8 cellular contexts compared by ENCODE assay signal in genomic region chr14:20631821-20632389, GRCh38. TPM values are rescaled to one million over a fixed set of nuclear protein-coding genes. Genes with fewer than 3 reads are reported as not detected.
DNase-seq lines count a peak whose midpoint lies in the region; ATAC-seq and TF ChIP-seq lines count a peak whose summit lies in the region.

No MANE protein-coding gene starts in this region.

- peak overlapping the region; percentile 73 for H3K4me3 Mint-ChIP-seq in activated CD8-positive, alpha-beta memory T cell treated with anti-CD3 and anti-CD28 coated beads, Interleukin-2, amount 10 ng/mL, durations not matched to agents 7 days and 5 days

- DNase-seq in COLO668 (lab: John Stamatoyannopoulos, UW; ENCODE audit: unreplicated experiment), result peak; percentile 9
- peak; percentile 69 for DNase-seq in HT-29 (ENCODE audit: low spot score)
- DNase-seq in activated CD8-positive, alpha-beta memory T cell treated with anti-CD3 and anti-CD28 coated beads, Interleukin-2, amount 10 ng/mL, durations not matched to agents 7 days and 5 days, result no peak
- peak; percentile 79 for DNase-seq in glomerular visceral epithelial cell (ENCODE audit: extremely low spot score)
- peak; percentile 85 for DNase-seq in osteoblast (ENCODE audit: insufficient read length, low spot score, missing footprints)
- DNase-seq in activated gamma-delta T cell (lab: John Stamatoyannopoulos, UW), result no peak

- no peaks in the 10 kb centered on the region for H3K36me3 ChIP-seq in osteoblast (ENCODE audit: insufficient read depth, low read length)

- no peak overlapping the region for H3K27ac Mint-ChIP-seq in activated CD8-positive, alpha-beta memory T cell treated with anti-CD3 and anti-CD28 coated beads, Interleukin-2, amount 10 ng/mL, durations not matched to agents 7 days and 5 days

- no peaks in the 10 kb centered on the region for H3K9me3 Mint-ChIP-seq in activated CD8-positive, alpha-beta memory T cell treated with anti-CD3 and anti-CD28 coated beads, Interleukin-2, amount 10 ng/mL, durations not matched to agents 7 days and 5 days (ENCODE audit: low read depth)

- H3K9me3 ChIP-seq in osteoblast (ENCODE audit: low read depth, low read length), result no peaks in the 10 kb centered on the region

- peaks cover 30% of the 10 kb centered on the region for H3K4me1 ChIP-seq in osteoblast (ENCODE audit: insufficient read depth, low read length)

- H3K4me2 ChIP-seq in osteoblast (ENCODE audit: insufficient read depth, low read length), result peak overlapping the region; percentile 82

- H3K27ac ChIP-seq in osteoblast (ENCODE audit: low read depth, low read length), result no peak overlapping the region

- TF ChIP-seq CTCF in osteoblast (IDR thresholded peaks at IDR 0.05; ENCODE audit: extremely low read depth, low read depth, low read length), result no peak

- peaks cover 26% of the 10 kb centered on the region for H3K27me3 ChIP-seq in osteoblast (ENCODE audit: insufficient read depth, low read length)

- H3K36me3 Mint-ChIP-seq in activated CD8-positive, alpha-beta memory T cell treated with anti-CD3 and anti-CD28 coated beads, Interleukin-2, amount 10 ng/mL, durations not matched to agents 7 days and 5 days, result peaks cover 2% of the 10 kb centered on the region

- peak overlapping the region; percentile 42 for H3K4me3 ChIP-seq in osteoblast (ENCODE audit: insufficient read depth, low read length)

- peaks cover 88% of the 10 kb centered on the region for H3K27me3 Mint-ChIP-seq in activated CD8-positive, alpha-beta memory T cell treated with anti-CD3 and anti-CD28 coated beads, Interleukin-2, amount 10 ng/mL, durations not matched to agents 7 days and 5 days

- no peaks in the 10 kb centered on the region for H3K79me2 ChIP-seq in osteoblast (ENCODE audit: insufficient read depth, low read length)

- H4K20me1 ChIP-seq in osteoblast (ENCODE audit: insufficient read depth, low read length), result no peaks in the 10 kb centered on the region

- no peak overlapping the region for H2AFZ ChIP-seq in osteoblast (ENCODE audit: low read length)

- CTCF ChIA-PET in activated CD8-positive, alpha-beta memory T cell treated with anti-CD3 and anti-CD28 coated beads, Interleukin-2, amount 10 ng/mL, durations not matched to agents 7 days and 5 days (lab: Charles Lee), result interaction anchor here (0.5 to 3.5 kb wide), 10 partner anchors 9 to 308 kb away, joined by 3 to 28 read pairs (median 6); no protein-coding TSS in a partner anchor

- no peak for ATAC-seq in activated CD8-positive, alpha-beta memory T cell treated with anti-CD3 and anti-CD28 coated beads, Interleukin-2, amount 10 ng/mL, durations not matched to agents 7 days and 5 days
- ATAC-seq in HG02870 (IDR thresholded peaks at IDR 0.05; ENCODE audit: unreplicated experiment) (no peak), GM19467 (IDR thresholded peaks at IDR 0.05; ENCODE audit: unreplicated experiment) (no peak)

- H3K4me1 Mint-ChIP-seq in activated CD8-positive, alpha-beta memory T cell treated with anti-CD3 and anti-CD28 coated beads, Interleukin-2, amount 10 ng/mL, durations not matched to agents 7 days and 5 days, result peaks cover 48% of the 10 kb centered on the region

RNA-seq across cellular contexts. Expression of gene OR6S1, which starts 9.6 kb away (rescaled TPM):
- not detected in 2 replicates for total RNA-seq in HT-29 (2014; rRNA removed; shearing (Covaris generic))
- total RNA-seq in activated CD8-positive, alpha-beta memory T cell treated with anti-CD3 and anti-CD28 coated beads, Interleukin-2, amount 10 ng/mL, durations not matched to agents 7 days and 5 days, result not detected
- not detected in 2 replicates for total RNA-seq in osteoblast

RNA-seq across cellular contexts. Expression of gene RNASE12, which starts 40.7 kb away (rescaled TPM):
- total RNA-seq in HT-29 (2014; rRNA removed; shearing (Covaris generic)), result not detected in 2 replicates
- not detected for total RNA-seq in activated CD8-positive, alpha-beta memory T cell treated with anti-CD3 and anti-CD28 coated beads, Interleukin-2, amount 10 ng/mL, durations not matched to agents 7 days and 5 days
- not detected in 2 replicates for total RNA-seq in osteoblast

RNA-seq across cellular contexts. Expression of gene RNASE11, which starts 44.1 kb away (rescaled TPM):
- total RNA-seq in HT-29 (2014; rRNA removed; shearing (Covaris generic)), result not detected in 2 replicates
- total RNA-seq in activated CD8-positive, alpha-beta memory T cell treated with anti-CD3 and anti-CD28 coated beads, Interleukin-2, amount 10 ng/mL, durations not matched to agents 7 days and 5 days, result not detected
- not detected in 2 replicates for total RNA-seq in osteoblast

RNA-seq across cellular contexts. Expression of gene RNASE4, which starts 52.5 kb away (rescaled TPM):
- 6.6 and 8.7 TPM in 2 replicates for total RNA-seq in HT-29 (2014; rRNA removed; shearing (Covaris generic))
- total RNA-seq in activated CD8-positive, alpha-beta memory T cell treated with anti-CD3 and anti-CD28 coated beads, Interleukin-2, amount 10 ng/mL, durations not matched to agents 7 days and 5 days, result 1 to 10 TPM in 1 of 2 experiments, under 1 TPM in 1; 0.75 to 2.1 TPM
- total RNA-seq in osteoblast, result 18.1 and 24.2 TPM in 2 replicates

RNA-seq across cellular contexts. Expression of gene ANG, which starts 56.7 kb away (rescaled TPM):
- 0.57 and 4.0 TPM in 2 replicates for total RNA-seq in HT-29 (2014; rRNA removed; shearing (Covaris generic))
- 1 to 10 TPM; 1.5 to 2.5 TPM for total RNA-seq in activated CD8-positive, alpha-beta memory T cell treated with anti-CD3 and anti-CD28 coated beads, Interleukin-2, amount 10 ng/mL, durations not matched to agents 7 days and 5 days
- total RNA-seq in osteoblast, result 7.2 and 8.3 TPM in 2 replicates

Comparison
In these comparisons a context has a peak if more than half of its experiments do, and no peak if none do; other contexts are left out.
1. DNase-seq: peak in COLO668 (single experiment), HT-29 (single experiment), glomerular visceral epithelial cell (single experiment) and osteoblast (single experiment); none in activated CD8-positive, alpha-beta memory T cell treated with anti-CD3 and anti-CD28 coated beads, Interleukin-2, amount 10 ng/mL, durations not matched to agents 7 days and 5 days (single experiment) and activated gamma-delta T cell (single experiment).